In genomic region chr1:235073331-235073967, GRCh38 we compare ENCODE assay signal across 8 cellular contexts. TPM values are rescaled to one million over a fixed set of nuclear protein-coding genes. Genes with fewer than 3 reads are reported as not detected.
DNase-seq lines count a peak whose midpoint lies in the region; ATAC-seq and TF ChIP-seq lines count a peak whose summit lies in the region.

No MANE protein-coding gene starts in this region.

- no peaks in the 10 kb centered on the region for H3K9me3 ChIP-seq in mucosa of descending colon

- H3K36me3 ChIP-seq in mucosa of descending colon (ENCODE audit: low read depth), result no peaks in the 10 kb centered on the region
- no peaks in the 10 kb centered on the region for H3K36me3 ChIP-seq in urinary bladder (ENCODE audit: insufficient read depth)

- peaks cover 45% of the 10 kb centered on the region for H3K4me1 ChIP-seq in mucosa of descending colon (ENCODE audit: low read depth)
- no peaks in the 10 kb centered on the region for H3K4me1 ChIP-seq in urinary bladder (ENCODE audit: insufficient read depth)

- peak; percentile 73 for DNase-seq in SIG-M5 treated with dmso at 0.1 percent for 504 hours (lab: John Stamatoyannopoulos, UW; ENCODE audit: unreplicated experiment)
- no peak for DNase-seq in SIG-M5 (lab: John Stamatoyannopoulos, UW)
- peak; percentile 20 for DNase-seq in cortex of kidney (lab: John Stamatoyannopoulos, UW)
- peak; percentile 81 to 89 (median 85) for DNase-seq in mucosa of descending colon
- no peak for DNase-seq in NCI-H2081 treated with DMSO at 0.1 percent for 48 hours (lab: John Stamatoyannopoulos, UW)
- DNase-seq in SKM-1 treated with dmso at 0.1 percent for 144 hours (lab: John Stamatoyannopoulos, UW; ENCODE audit: unreplicated experiment), result no peak
- no peak for DNase-seq in epidermal melanocyte (ENCODE audit: insufficient read length, low spot score)

- no peak for TF ChIP-seq CTCF in mucosa of descending colon (IDR thresholded peaks at IDR 0.05)

- peak; percentile 76 for ATAC-seq in mucosa of descending colon

- WGBS in urinary bladder, result 83% methylated on average over 20 of the region's 20 CpGs

- peak overlapping the region; percentile 68 for H3K27ac ChIP-seq in urinary bladder (ENCODE audit: low read depth)

- H3K4me3 ChIP-seq in mucosa of descending colon (no peak overlapping the region), urinary bladder (ENCODE audit: low read depth, low read length) (no peak overlapping the region)

- intact Hi-C loops in mucosa of descending colon (cut with DNase I, micrococcal nuclease), result loop anchor here (10.0 kb wide), 2 partner anchors 349 to 359 kb away; no protein-coding TSS in a partner anchor

RNA-seq across cellular contexts. Expression of gene TOMM20, which starts 55.2 kb away (rescaled TPM):
- total RNA-seq in mucosa of descending colon (100 to 1,000 TPM in 1 of 3 donors, 10 to 100 TPM in 2; 81.2 to 110 (median 92.1) TPM), urinary bladder (78.2 TPM)
- 93.8 TPM for polyA plus RNA-seq in urinary bladder

Comparison
In these comparisons a context has a peak if more than half of its experiments do, and no peak if none do; other contexts are left out.
1. DNase-seq: peak in SIG-M5 treated with dmso at 0.1 percent for 504 hours (single experiment), cortex of kidney (single experiment) and mucosa of descending colon (3 of 3); none in SIG-M5 (single experiment), NCI-H2081 treated with DMSO at 0.1 percent for 48 hours (single experiment), SKM-1 treated with dmso at 0.1 percent for 144 hours (single experiment) and epidermal melanocyte (single experiment).